ENCODE assay signal across 2 cellular contexts in genomic region chr14:101505216-101505970, GRCh38.
TF ChIP-seq lines count a peak whose summit lies in the region.

No MANE protein-coding gene starts in this region.

TF ChIP-seq in WTC11, 78 proteins besides CTCF, POLR2A, EP300 and RAD21:
- TF ChIP-seq HMGXB4 (CRISPR knock-in tag; IDR thresholded peaks at IDR 0.05), result no peak
- TF ChIP-seq, protein P1, sequence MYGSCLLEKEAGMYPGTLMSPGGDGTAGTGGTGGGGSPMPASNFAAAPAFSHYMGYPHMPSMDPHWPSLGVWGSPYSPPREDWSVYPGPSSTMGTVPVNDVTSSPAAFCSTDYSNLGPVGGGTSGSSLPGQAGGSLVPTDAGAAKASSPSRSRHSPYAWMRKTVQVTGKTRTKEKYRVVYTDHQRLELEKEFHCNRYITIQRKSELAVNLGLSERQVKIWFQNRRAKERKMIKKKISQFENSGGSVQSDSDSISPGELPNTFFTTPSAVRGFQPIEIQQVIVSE (CRISPR knock-in tag; IDR thresholded peaks at IDR 0.05; ENCODE audit: borderline replicate concordance), result no peak
- no peak for TF ChIP-seq ZNF671 (CRISPR knock-in tag; IDR thresholded peaks at IDR 0.05)
- TF ChIP-seq, protein P2, sequence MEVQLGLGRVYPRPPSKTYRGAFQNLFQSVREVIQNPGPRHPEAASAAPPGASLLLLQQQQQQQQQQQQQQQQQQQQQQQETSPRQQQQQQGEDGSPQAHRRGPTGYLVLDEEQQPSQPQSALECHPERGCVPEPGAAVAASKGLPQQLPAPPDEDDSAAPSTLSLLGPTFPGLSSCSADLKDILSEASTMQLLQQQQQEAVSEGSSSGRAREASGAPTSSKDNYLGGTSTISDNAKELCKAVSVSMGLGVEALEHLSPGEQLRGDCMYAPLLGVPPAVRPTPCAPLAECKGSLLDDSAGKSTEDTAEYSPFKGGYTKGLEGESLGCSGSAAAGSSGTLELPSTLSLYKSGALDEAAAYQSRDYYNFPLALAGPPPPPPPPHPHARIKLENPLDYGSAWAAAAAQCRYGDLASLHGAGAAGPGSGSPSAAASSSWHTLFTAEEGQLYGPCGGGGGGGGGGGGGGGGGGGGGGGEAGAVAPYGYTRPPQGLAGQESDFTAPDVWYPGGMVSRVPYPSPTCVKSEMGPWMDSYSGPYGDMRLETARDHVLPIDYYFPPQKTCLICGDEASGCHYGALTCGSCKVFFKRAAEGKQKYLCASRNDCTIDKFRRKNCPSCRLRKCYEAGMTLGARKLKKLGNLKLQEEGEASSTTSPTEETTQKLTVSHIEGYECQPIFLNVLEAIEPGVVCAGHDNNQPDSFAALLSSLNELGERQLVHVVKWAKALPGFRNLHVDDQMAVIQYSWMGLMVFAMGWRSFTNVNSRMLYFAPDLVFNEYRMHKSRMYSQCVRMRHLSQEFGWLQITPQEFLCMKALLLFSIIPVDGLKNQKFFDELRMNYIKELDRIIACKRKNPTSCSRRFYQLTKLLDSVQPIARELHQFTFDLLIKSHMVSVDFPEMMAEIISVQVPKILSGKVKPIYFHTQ (CRISPR knock-in tag; IDR thresholded peaks at IDR 0.05), result no peak
- TF ChIP-seq PRRX2 (CRISPR knock-in tag; IDR thresholded peaks at IDR 0.05), result no peak
- TF ChIP-seq NFYB (CRISPR knock-in tag; conservative IDR thresholded peaks at IDR 0.05; ENCODE audit: low read depth), result no peak
- TF ChIP-seq SP1 (CRISPR knock-in tag; conservative IDR thresholded peaks at IDR 0.05), result no peak
- no peak for TF ChIP-seq CBFB (CRISPR knock-in tag; IDR thresholded peaks at IDR 0.05; ENCODE audit: low read depth)
- TF ChIP-seq ZNF138 (CRISPR knock-in tag; conservative IDR thresholded peaks at IDR 0.05), result no peak
- no peak for TF ChIP-seq ATF1 (CRISPR knock-in tag; IDR thresholded peaks at IDR 0.05)
- no peak for TF ChIP-seq ZNF423 (CRISPR knock-in tag; IDR thresholded peaks at IDR 0.05)
- no peak for TF ChIP-seq GTF2I (CRISPR knock-in tag; conservative IDR thresholded peaks at IDR 0.05)
- no peak for TF ChIP-seq EMX1 (CRISPR knock-in tag; IDR thresholded peaks at IDR 0.05)
- TF ChIP-seq NFATC4 (CRISPR knock-in tag; IDR thresholded peaks at IDR 0.05), result no peak

TF ChIP-seq in GM23338, 12 proteins besides CTCF, POLR2A, EP300 and RAD21:
- TF ChIP-seq, protein P3, sequence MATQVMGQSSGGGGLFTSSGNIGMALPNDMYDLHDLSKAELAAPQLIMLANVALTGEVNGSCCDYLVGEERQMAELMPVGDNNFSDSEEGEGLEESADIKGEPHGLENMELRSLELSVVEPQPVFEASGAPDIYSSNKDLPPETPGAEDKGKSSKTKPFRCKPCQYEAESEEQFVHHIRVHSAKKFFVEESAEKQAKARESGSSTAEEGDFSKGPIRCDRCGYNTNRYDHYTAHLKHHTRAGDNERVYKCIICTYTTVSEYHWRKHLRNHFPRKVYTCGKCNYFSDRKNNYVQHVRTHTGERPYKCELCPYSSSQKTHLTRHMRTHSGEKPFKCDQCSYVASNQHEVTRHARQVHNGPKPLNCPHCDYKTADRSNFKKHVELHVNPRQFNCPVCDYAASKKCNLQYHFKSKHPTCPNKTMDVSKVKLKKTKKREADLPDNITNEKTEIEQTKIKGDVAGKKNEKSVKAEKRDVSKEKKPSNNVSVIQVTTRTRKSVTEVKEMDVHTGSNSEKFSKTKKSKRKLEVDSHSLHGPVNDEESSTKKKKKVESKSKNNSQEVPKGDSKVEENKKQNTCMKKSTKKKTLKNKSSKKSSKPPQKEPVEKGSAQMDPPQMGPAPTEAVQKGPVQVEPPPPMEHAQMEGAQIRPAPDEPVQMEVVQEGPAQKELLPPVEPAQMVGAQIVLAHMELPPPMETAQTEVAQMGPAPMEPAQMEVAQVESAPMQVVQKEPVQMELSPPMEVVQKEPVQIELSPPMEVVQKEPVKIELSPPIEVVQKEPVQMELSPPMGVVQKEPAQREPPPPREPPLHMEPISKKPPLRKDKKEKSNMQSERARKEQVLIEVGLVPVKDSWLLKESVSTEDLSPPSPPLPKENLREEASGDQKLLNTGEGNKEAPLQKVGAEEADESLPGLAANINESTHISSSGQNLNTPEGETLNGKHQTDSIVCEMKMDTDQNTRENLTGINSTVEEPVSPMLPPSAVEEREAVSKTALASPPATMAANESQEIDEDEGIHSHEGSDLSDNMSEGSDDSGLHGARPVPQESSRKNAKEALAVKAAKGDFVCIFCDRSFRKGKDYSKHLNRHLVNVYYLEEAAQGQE (IDR thresholded peaks at IDR 0.05; ENCODE audit: unreplicated experiment), result no peak
- TF ChIP-seq EZH2phosphoT487 (IDR thresholded peaks at IDR 0.05; ENCODE audit: unreplicated experiment), result no peak
- TF ChIP-seq EZH2 (IDR thresholded peaks at IDR 0.05; ENCODE audit: low read depth, unreplicated experiment), result no peak
- no peak for TF ChIP-seq ETS1 (IDR thresholded peaks at IDR 0.05)
- TF ChIP-seq ZNF462 (CRISPR knock-in tag; IDR thresholded peaks at IDR 0.05), result no peak
- TF ChIP-seq ZNF114 (CRISPR knock-in tag; IDR thresholded peaks at IDR 0.05), result no peak
- no peak for TF ChIP-seq ZNF331 (CRISPR knock-in tag; IDR thresholded peaks at IDR 0.05; ENCODE audit: low read depth)
- TF ChIP-seq JUNB (IDR thresholded peaks at IDR 0.05; ENCODE audit: unreplicated experiment), result no peak
- TF ChIP-seq STAT1 (IDR thresholded peaks at IDR 0.05; ENCODE audit: unreplicated experiment), result no peak
